In genomic region chr6:114169763-114170162, GRCh38 we compare ENCODE assay signal across 1 cellular context.
TF ChIP-seq lines count a peak whose summit lies in the region.

No MANE protein-coding gene starts in this region.

TF ChIP-seq in HepG2, 621 proteins besides CTCF, POLR2A, EP300 and RAD21 (continued from another document):
- TF ChIP-seq ISL2 (CRISPR knock-in tag; IDR thresholded peaks at IDR 0.05) (peak; percentile 84), HDAC2 (CRISPR knock-in tag; IDR thresholded peaks at IDR 0.05) (0 out of 2 replicates have a peak, but pooled peaks have one; percentile 25), BCL6 (CRISPR knock-in tag; IDR thresholded peaks at IDR 0.05) (0 out of 2 replicates have a peak, but pooled peaks have one; percentile 37), SOX13 (IDR thresholded peaks at IDR 0.05) (no peak), SOX13 (CRISPR knock-in tag; conservative IDR thresholded peaks at IDR 0.05 in 1 of 2, IDR thresholded peaks at IDR 0.05 in 1 of 2) (peak in 1 of 2 experiments; percentile 74; a peak in 2 of 4 replicates), ELF3 (CRISPR knock-in tag; IDR thresholded peaks at IDR 0.05) (peak; percentile 48; the same call in 1 of the 2 replicates), NFYC (CRISPR knock-in tag; IDR thresholded peaks at IDR 0.05) (no peak), MED1 (CRISPR knock-in tag; IDR thresholded peaks at IDR 0.05) (peak; percentile 56; the same call in 1 of the 2 replicates), SOX5 (CRISPR knock-in tag; IDR thresholded peaks at IDR 0.05; ENCODE audit: borderline replicate concordance) (0 out of 2 replicates have a peak, but pooled peaks have one; percentile 47), HNRNPLL (IDR thresholded peaks at IDR 0.05; ENCODE audit: low read depth, low read length, poor library complexity, severe bottlenecking) (no peak), TCF7 (IDR thresholded peaks at IDR 0.05; ENCODE audit: low read depth) (peak; percentile 74), PPARG (CRISPR knock-in tag; conservative IDR thresholded peaks at IDR 0.05) (peak; percentile 43; the same call in 1 of the 2 replicates), CREM (IDR thresholded peaks at IDR 0.05) (peak; percentile 53; the same call in 1 of the 2 replicates), CREM (CRISPR knock-in tag; IDR thresholded peaks at IDR 0.05) (no peak), NCOA2 (CRISPR knock-in tag; IDR thresholded peaks at IDR 0.05) (peak; percentile 77; the same call in 1 of the 2 replicates), FOXP1 (IDR thresholded peaks at IDR 0.05) (no peak), FOXP1 (CRISPR knock-in tag; IDR thresholded peaks at IDR 0.05) (peak; percentile 41; the same call in 1 of the 2 replicates), MIXL1 (CRISPR knock-in tag; IDR thresholded peaks at IDR 0.05) (0 out of 2 replicates have a peak, but pooled peaks have one; percentile 47), ZNF224 (CRISPR knock-in tag; IDR thresholded peaks at IDR 0.05) (no peak), GATAD2A (CRISPR knock-in tag; IDR thresholded peaks at IDR 0.05) (peak; percentile 33), GATA4 (IDR thresholded peaks at IDR 0.05; ENCODE audit: borderline replicate concordance, low read depth) (peak; percentile 71; the same call in 1 of the 2 replicates), NR2F2 (IDR thresholded peaks at IDR 0.05; ENCODE audit: borderline replicate concordance, low read depth) (peak; percentile 62; the same call in 1 of the 2 replicates), RXRB (CRISPR knock-in tag; IDR thresholded peaks at IDR 0.05; ENCODE audit: borderline replicate concordance) (peak; percentile 11; the same call in 1 of the 2 replicates), MED13 (CRISPR knock-in tag; IDR thresholded peaks at IDR 0.05) (peak; percentile 33; the same call in 1 of the 2 replicates)
- TF ChIP-seq, protein P1, sequence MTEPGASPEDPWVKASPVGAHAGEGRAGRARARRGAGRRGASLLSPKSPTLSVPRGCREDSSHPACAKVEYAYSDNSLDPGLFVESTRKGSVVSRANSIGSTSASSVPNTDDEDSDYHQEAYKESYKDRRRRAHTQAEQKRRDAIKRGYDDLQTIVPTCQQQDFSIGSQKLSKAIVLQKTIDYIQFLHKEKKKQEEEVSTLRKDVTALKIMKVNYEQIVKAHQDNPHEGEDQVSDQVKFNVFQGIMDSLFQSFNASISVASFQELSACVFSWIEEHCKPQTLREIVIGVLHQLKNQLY (CRISPR knock-in tag; IDR thresholded peaks at IDR 0.05): no peak
- TF ChIP-seq, protein P2, sequence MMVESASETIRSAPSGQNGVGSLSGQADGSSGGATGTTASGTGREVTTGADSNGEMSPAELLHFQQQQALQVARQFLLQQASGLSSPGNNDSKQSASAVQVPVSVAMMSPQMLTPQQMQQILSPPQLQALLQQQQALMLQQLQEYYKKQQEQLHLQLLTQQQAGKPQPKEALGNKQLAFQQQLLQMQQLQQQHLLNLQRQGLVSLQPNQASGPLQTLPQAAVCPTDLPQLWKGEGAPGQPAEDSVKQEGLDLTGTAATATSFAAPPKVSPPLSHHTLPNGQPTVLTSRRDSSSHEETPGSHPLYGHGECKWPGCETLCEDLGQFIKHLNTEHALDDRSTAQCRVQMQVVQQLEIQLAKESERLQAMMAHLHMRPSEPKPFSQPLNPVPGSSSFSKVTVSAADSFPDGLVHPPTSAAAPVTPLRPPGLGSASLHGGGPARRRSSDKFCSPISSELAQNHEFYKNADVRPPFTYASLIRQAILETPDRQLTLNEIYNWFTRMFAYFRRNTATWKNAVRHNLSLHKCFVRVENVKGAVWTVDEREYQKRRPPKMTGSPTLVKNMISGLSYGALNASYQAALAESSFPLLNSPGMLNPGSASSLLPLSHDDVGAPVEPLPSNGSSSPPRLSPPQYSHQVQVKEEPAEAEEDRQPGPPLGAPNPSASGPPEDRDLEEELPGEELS (CRISPR knock-in tag; IDR thresholded peaks at IDR 0.05): peak; percentile 59
